8 cellular contexts compared by ENCODE assay signal in genomic region chr11:118608268-118609214, GRCh38. TPM values are rescaled to one million over a fixed set of nuclear protein-coding genes. Genes with fewer than 3 reads are reported as not detected.
DNase-seq lines count a peak whose midpoint lies in the region; ATAC-seq and TF ChIP-seq lines count a peak whose summit lies in the region.

No MANE protein-coding gene starts in this region.

- H3K4me1 ChIP-seq in GM23248 (ENCODE audit: insufficient read depth), result peaks cover 60% of the 10 kb centered on the region
- H3K4me1 ChIP-seq in thoracic aorta (ENCODE audit: control insufficient read depth in 1 of 2, low read depth in 2 of 2), result peaks cover 26 to 64% of the 10 kb centered on the region in 2 donors

- peaks cover 54% of the 10 kb centered on the region for H3F3A ChIP-seq in GM23248 (ENCODE audit: insufficient read depth)

- H3K27me3 ChIP-seq in GM23248 (replicated peaks; ENCODE audit: insufficient read depth) (no peaks in the 10 kb centered on the region), thoracic aorta (replicated peaks; ENCODE audit: insufficient read depth) (no peaks in the 10 kb centered on the region)

- H3K9me3 ChIP-seq in GM23248 (ENCODE audit: low read depth) (no peaks in the 10 kb centered on the region), SK-N-MC (ENCODE audit: low read depth, low read length) (no peaks in the 10 kb centered on the region), thoracic aorta (no peaks in the 10 kb centered on the region)

- H3K9me2 ChIP-seq in GM23248 (ENCODE audit: insufficient read depth), result no peaks in the 10 kb centered on the region

- peak overlapping the region; percentile 81 for H3K4me3 ChIP-seq in GM23248
- peak overlapping the region; percentile 56 for H3K4me3 ChIP-seq in SK-N-MC
- H3K4me3 ChIP-seq in thoracic aorta, result peak overlapping the region; percentile 96

- DNase-seq in GM23248 (peak; percentile 97), SK-N-MC (ENCODE audit: low read depth, low spot score) (no peak), head of caudate nucleus (peak; percentile 46 to 94 (median 75)), osteocyte (ENCODE audit: extremely low spot score, unreplicated experiment) (no peak), thoracic aorta (ENCODE audit: low spot score) (no peak)
- peak; percentile 78 for DNase-seq in activated naive CD4-positive, alpha-beta T cell treated with anti-CD3 and anti-CD28 coated beads, Interleukin-2, amount 50 U/mL, for 16 hours

- H2AFZ ChIP-seq in GM23248, result no peak overlapping the region

- peak overlapping the region; percentile 90 for H3K4me2 ChIP-seq in GM23248 (ENCODE audit: unreplicated experiment)

- 4 to 5% methylated on average over 57 to 77 of the region's 78 CpGs for WGBS in GM23248 (ENCODE audit: low coverage in 1 of 2, low lambda C conversion rate in 2 of 2, missing lambda C conversion rate in 2 of 2), 2 experiments

- H3K36me3 Mint-ChIP-seq in osteocyte (ENCODE audit: unreplicated experiment), result no peaks in the 10 kb centered on the region

- peak; percentile 54 for ATAC-seq in thoracic aorta (ENCODE audit: insufficient number of reproducible peaks, low FRiP score, low read depth)
- ATAC-seq in GM19324 (IDR thresholded peaks at IDR 0.05; ENCODE audit: low FRiP score, unreplicated experiment), result no peak
- ATAC-seq in HG03135 (IDR thresholded peaks at IDR 0.05; ENCODE audit: unreplicated experiment), result no peak

- H3K27me3 Mint-ChIP-seq in osteocyte (ENCODE audit: unreplicated experiment), result no peaks in the 10 kb centered on the region

- peak overlapping the region; percentile 99 for H3K9ac ChIP-seq in GM23248
- no peak overlapping the region for H3K9ac ChIP-seq in SK-N-MC (ENCODE audit: insufficient read length)

- H3K79me2 ChIP-seq in GM23248 (ENCODE audit: insufficient read depth), result peaks cover 49% of the 10 kb centered on the region

- H3K4me1 Mint-ChIP-seq in osteocyte (ENCODE audit: unreplicated experiment), result peaks cover 74% of the 10 kb centered on the region

- no peaks in the 10 kb centered on the region for H3K36me3 ChIP-seq in GM23248 (ENCODE audit: low read depth)
- no peaks in the 10 kb centered on the region for H3K36me3 ChIP-seq in SK-N-MC (ENCODE audit: insufficient read depth, low read length)
- H3K36me3 ChIP-seq in thoracic aorta, result no peaks in the 10 kb centered on the region

- H3K27ac ChIP-seq in GM23248 (peak overlapping the region; percentile 98), SK-N-MC (no peak overlapping the region), thoracic aorta (peak overlapping the region; percentile 97 to 98)

- intact Hi-C loops in head of caudate nucleus (cut with DNase I), result loop anchor here (5.0 kb wide), 1 partner anchor 49 kb away; no protein-coding TSS in a partner anchor

- H3K27ac Mint-ChIP-seq in osteocyte (ENCODE audit: unreplicated experiment), result peak overlapping the region; percentile 91

- in situ Hi-C loops in GM23248 (cut with MboI), result no loop called here

- TF ChIP-seq CTCF in osteocyte (IDR thresholded peaks at IDR 0.05) (no peak), thoracic aorta (IDR thresholded peaks at IDR 0.05) (no peak)

- H4K20me1 ChIP-seq in GM23248 (ENCODE audit: insufficient read depth), result no peaks in the 10 kb centered on the region

- no peaks in the 10 kb centered on the region for H3K9me3 Mint-ChIP-seq in osteocyte (ENCODE audit: unreplicated experiment)

- H3K4me3 Mint-ChIP-seq in osteocyte (ENCODE audit: unreplicated experiment), result peak overlapping the region; percentile 75

RNA-seq across cellular contexts. Expression of gene PHLDB1, which starts 1.1 kb away (rescaled TPM):
- 102 and 109 TPM in 2 replicates for total RNA-seq in GM23248 (2014; rRNA removed; shearing (Covaris generic))
- polyA plus RNA-seq in GM23248 (2016; fragmentation: Nextera tagmentation; extraction: Ambion mirVana), result 91.7 and 91.8 TPM in 2 replicates
- 160 and 165 TPM in 2 replicates for total RNA-seq in osteocyte
- total RNA-seq in thoracic aorta, result 100 to 1,000 TPM; 206 to 377 TPM

RNA-seq across cellular contexts. Expression of gene ARCN1, which starts 36.3 kb away (rescaled TPM):
- 187 and 191 TPM in 2 replicates for total RNA-seq in GM23248 (2014; rRNA removed; shearing (Covaris generic))
- 188 and 190 TPM in 2 replicates for polyA plus RNA-seq in GM23248 (2016; fragmentation: Nextera tagmentation; extraction: Ambion mirVana)
- total RNA-seq in osteocyte (189 and 201 TPM in 2 replicates), thoracic aorta (100 to 1,000 TPM; 116 to 125 TPM)

RNA-seq across cellular contexts. Expression of gene IFT46, which starts 42.8 kb away (rescaled TPM):
- total RNA-seq in GM23248 (2014; rRNA removed; shearing (Covaris generic)), result 38.1 and 49.5 TPM in 2 replicates
- 21.7 and 25.9 TPM in 2 replicates for polyA plus RNA-seq in GM23248 (2016; fragmentation: Nextera tagmentation; extraction: Ambion mirVana)
- total RNA-seq in osteocyte (24.0 and 24.1 TPM in 2 replicates), thoracic aorta (10 to 100 TPM; 27.5 to 50.8 TPM)

Comparison
In these comparisons a context has a peak if more than half of its experiments do, and no peak if none do; other contexts are left out.
1. DNase-seq: peak in GM23248 (single experiment), activated naive CD4-positive, alpha-beta T cell treated with anti-CD3 and anti-CD28 coated beads, Interleukin-2, amount 50 U/mL, for 16 hours (single experiment) and head of caudate nucleus (42 of 42); none in SK-N-MC (single experiment), osteocyte (single experiment) and thoracic aorta (single experiment).
2. Peak in every context shown above with its lines, with median percentiles within 50 percentile points of each other: H3K4me3 ChIP-seq.